8 cellular contexts compared by ENCODE assay signal in genomic region chr4:15231265-15232091, GRCh38.
DNase-seq lines count a peak whose midpoint lies in the region; ATAC-seq and TF ChIP-seq lines count a peak whose summit lies in the region.

No MANE protein-coding gene starts in this region.

- TF ChIP-seq CTCF in WERI-Rb-1 (IDR thresholded peaks at IDR 0.05; ENCODE audit: low read depth, low read length), result peak; percentile 74
- peak; percentile 51 to 68 (median 57) for TF ChIP-seq CTCF in breast epithelium (IDR thresholded peaks at IDR 0.05)

- no peaks in the 10 kb centered on the region for H3K9me3 ChIP-seq in WERI-Rb-1 (ENCODE audit: severe bottlenecking)
- no peaks in the 10 kb centered on the region for H3K9me3 ChIP-seq in breast epithelium

- no peak overlapping the region for H3K4me3 ChIP-seq in WERI-Rb-1 (ENCODE audit: low read depth, low read length)
- H3K4me3 ChIP-seq in breast epithelium, result no peak overlapping the region

- no peaks in the 10 kb centered on the region for H3K4me1 ChIP-seq in breast epithelium

- intact Hi-C loops in breast epithelium (cut with DNase I; ENCODE audit: low total_unique reads), result loop anchor here (5.0 kb wide), 1 partner anchor 226 kb away; no protein-coding TSS in a partner anchor

- H3K27ac ChIP-seq in WERI-Rb-1 (no peak overlapping the region), breast epithelium (no peak overlapping the region)

- H3K27me3 ChIP-seq in WERI-Rb-1 (ENCODE audit: insufficient read depth, low read depth, severe bottlenecking) (no peaks in the 10 kb centered on the region), breast epithelium (no peaks in the 10 kb centered on the region)

- peak; percentile 71 for DNase-seq in activated gamma-delta T cell treated with Interleukin-2 at 50 U/mL for 16 hours
- no peak for DNase-seq in activated gamma-delta T cell (lab: John Stamatoyannopoulos, UW)
- peak; percentile 58 for DNase-seq in NCI-H2029 treated with DMSO at 0.1 percent for 48 hours (lab: John Stamatoyannopoulos, UW)
- peak; percentile 85 for DNase-seq in WERI-Rb-1
- DNase-seq in breast epithelium (ENCODE audit: low spot score in 2 of 2), result peak; percentile 52 to 60
- peak; percentile 86 for DNase-seq in islet precursor cell
- peak; percentile 51 to 72 for DNase-seq in stimulated activated CD4-positive, alpha-beta T cell treated with anti-CD3 and anti-CD28 coated beads, Interleukin-1b, Interleukin-23, amount 100 ng/mL, for 4 hours (ENCODE audit: low read depth in 2 of 2)

- peak; percentile 69 for ATAC-seq in HG02870 (IDR thresholded peaks at IDR 0.05; ENCODE audit: unreplicated experiment)

- no peak for TF ChIP-seq POLR2A in breast epithelium (IDR thresholded peaks at IDR 0.05)

- H3K36me3 ChIP-seq in WERI-Rb-1 (no peaks in the 10 kb centered on the region), breast epithelium (no peaks in the 10 kb centered on the region)
